8 cellular contexts compared by ENCODE assay signal in genomic region chr11:129960216-129961214, GRCh38. TPM values are rescaled to one million over a fixed set of nuclear protein-coding genes. Genes with fewer than 3 reads are reported as not detected.
A peak's percentile ranks its signal among the peaks of the same experiment; 100 is the strongest.
DNase-seq lines count a peak whose midpoint lies in the region; ATAC-seq and TF ChIP-seq lines count a peak whose summit lies in the region.

No MANE protein-coding gene starts in this region.

- CTCF ChIA-PET in GM10248 (lab: Yijun Ruan, JAX), result interaction anchor here (1.0 to 2.0 kb wide), 3 partner anchors 10 to 172 kb away, joined by 3 to 5 read pairs (median 3); no protein-coding TSS in a partner anchor

- H3K4me1 Mint-ChIP-seq in nephron progenitor cell, result no peaks in the 10 kb centered on the region

- DNase-seq in GM10248 (ENCODE audit: extremely low spot score) (peak; percentile 56), cardiac fibroblast (ENCODE audit: low read depth in 2 of 2) (peak; percentile 69 to 90), SIG-M5 (lab: John Stamatoyannopoulos, UW) (no peak), NCI-H1048 (lab: John Stamatoyannopoulos, UW) (no peak), nephron progenitor cell (no peak), left colon (no peak)

- H3K9me3 Mint-ChIP-seq in nephron progenitor cell, result no peaks in the 10 kb centered on the region

- H3K27me3 Mint-ChIP-seq in nephron progenitor cell (ENCODE audit: low read depth, poor library complexity), result no peaks in the 10 kb centered on the region

- H3K4me3 Mint-ChIP-seq in nephron progenitor cell, result no peak overlapping the region

- H3K27ac Mint-ChIP-seq in nephron progenitor cell, result no peak overlapping the region

- H3K4me3 ChIP-seq in cardiac fibroblast (replicated peaks in 1 of 2; ENCODE audit: low read depth in 2 of 2, low read length in 2 of 2), result no peak overlapping the region

- intact Hi-C loops in left colon (cut with DNase I, micrococcal nuclease), result no loop called here

- ATAC-seq in GM21515 (IDR thresholded peaks at IDR 0.05; ENCODE audit: unreplicated experiment), result peak; percentile 84
- ATAC-seq in HG03575 (IDR thresholded peaks at IDR 0.05; ENCODE audit: extremely low read depth, insufficient number of reproducible peaks, low FRiP score, unreplicated experiment), result peak; percentile 70
- ATAC-seq in left colon, result no peak

- POLR2A ChIA-PET in GM10248 (lab: Yijun Ruan, JAX), result interaction anchor here (0.7 kb wide), 1 partner anchor 18 kb away, joined by 3 read pairs; no protein-coding TSS in a partner anchor

- H3K36me3 Mint-ChIP-seq in nephron progenitor cell (ENCODE audit: low read depth), result peaks cover 37% of the 10 kb centered on the region

- TF ChIP-seq CTCF in GM10248 (IDR thresholded peaks at IDR 0.05; ENCODE audit: control extremely low read depth, extremely low read depth, low read depth, missing control alignments) (no peak), cardiac fibroblast (IDR thresholded peaks at IDR 0.05; ENCODE audit: low read depth, low read length) (no peak), nephron progenitor cell (IDR thresholded peaks at IDR 0.05) (no peak)

RNA-seq across cellular contexts. Expression of gene PRDM10, which starts 42.1 kb away (rescaled TPM):
- 10 to 100 TPM; 11.8 to 12.1 TPM for total RNA-seq in left colon

Comparison
In these comparisons a context has a peak if more than half of its experiments do, and no peak if none do; other contexts are left out.
1. DNase-seq: peak in GM10248 (single experiment) and cardiac fibroblast (2 of 2); none in SIG-M5 (single experiment), NCI-H1048 (single experiment), nephron progenitor cell (single experiment) and left colon (0 of 2).